Comparison of ENCODE assay signal across 8 cellular contexts in the genomic region with DNA sequence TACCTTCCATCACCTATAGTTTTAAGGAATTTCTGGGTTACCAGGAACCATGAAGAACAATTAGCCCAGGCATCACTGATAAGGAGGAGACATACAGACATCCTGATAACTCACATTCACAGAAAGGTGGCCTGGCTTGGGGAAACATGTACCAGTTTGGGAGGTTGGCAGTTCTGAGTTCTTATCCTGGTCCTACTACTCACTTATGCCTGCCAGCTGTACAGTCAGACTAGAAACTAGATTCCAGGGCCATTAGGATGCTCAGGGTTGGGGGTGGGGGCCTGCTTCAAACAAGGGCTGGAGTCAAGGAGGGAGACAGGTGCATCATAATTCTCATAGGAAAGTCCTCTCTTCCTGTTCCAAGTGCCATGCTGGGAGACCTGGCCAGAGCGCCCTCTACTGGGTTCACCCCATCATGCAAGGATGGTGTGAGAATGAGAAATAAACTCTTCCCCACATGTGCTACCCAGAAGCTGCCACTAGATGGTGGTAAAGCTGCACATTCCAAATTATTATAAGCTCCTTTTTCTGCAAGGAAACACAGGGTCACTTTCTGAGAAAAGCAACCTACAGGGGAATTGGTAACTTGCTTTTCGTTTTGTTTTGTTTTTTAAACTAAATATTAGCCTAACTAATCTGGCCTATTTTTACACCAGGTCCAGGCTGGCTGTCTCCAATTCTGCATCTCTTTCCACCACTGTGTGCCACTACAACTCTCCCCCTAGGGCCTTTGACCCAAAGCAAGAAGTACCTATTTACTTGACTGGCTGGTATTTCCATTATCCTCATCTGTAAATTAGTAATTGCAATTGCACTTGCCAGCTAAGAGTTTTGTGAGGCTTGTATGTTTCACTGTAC. TPM values are rescaled to one million over a fixed set of nuclear protein-coding genes. Genes with fewer than 3 reads are reported as not detected.
A peak's percentile ranks its signal among the peaks of the same experiment; 100 is the strongest.
DNase-seq lines count a peak whose midpoint lies in the region; ATAC-seq and TF ChIP-seq lines count a peak whose summit lies in the region.

No MANE protein-coding gene starts in this region.

- peaks cover 27% of the 10 kb centered on the region for H3K4me1 Mint-ChIP-seq in activated naive CD8-positive, alpha-beta T cell (ENCODE audit: low read depth)

- no peak overlapping the region for H3K27ac ChIP-seq in heart left ventricle

- H3K27me3 ChIP-seq in heart left ventricle, result no peaks in the 10 kb centered on the region

- H3K9me3 Mint-ChIP-seq in activated naive CD8-positive, alpha-beta T cell (ENCODE audit: low read depth), result no peaks in the 10 kb centered on the region

- peak in 3 of 4 donors; percentile 58 to 70 (median 59) for ATAC-seq in heart left ventricle
- ATAC-seq in HG02588 (IDR thresholded peaks at IDR 0.05; ENCODE audit: unreplicated experiment), result no peak
- no peak for ATAC-seq in GM19328 (IDR thresholded peaks at IDR 0.05; ENCODE audit: unreplicated experiment)

- H3K4me1 ChIP-seq in heart left ventricle, result peaks cover 0 to 6% (median 0%) of the 10 kb centered on the region in 12 donors

- TF ChIP-seq CTCF in heart left ventricle (IDR thresholded peaks at IDR 0.05) (peak; percentile 63 to 89 (median 82)), retinal pigment epithelial cell (conservative IDR thresholded peaks at IDR 0.05; ENCODE audit: low read depth, low read length) (peak; percentile 95)

- peaks cover 0 to 3% (median 0%) of the 10 kb centered on the region in 12 donors for H3K9me3 ChIP-seq in heart left ventricle

- H3K27me3 Mint-ChIP-seq in activated naive CD8-positive, alpha-beta T cell, result no peaks in the 10 kb centered on the region

- peak; percentile 65 for DNase-seq in Daoy (ENCODE audit: low read depth)
- DNase-seq in LoVo (ENCODE audit: low spot score), result peak; percentile 73
- DNase-seq in SK-N-DZ (ENCODE audit: low spot score), result peak; percentile 55
- peak in 2 of 5 donors; percentile 50 to 54 for DNase-seq in heart left ventricle
- DNase-seq in retinal pigment epithelial cell (ENCODE audit: low read depth), result no peak

- H3K4me3 Mint-ChIP-seq in activated naive CD8-positive, alpha-beta T cell, result no peak overlapping the region

- TF ChIP-seq POLR2A in heart left ventricle (IDR thresholded peaks at IDR 0.05), result no peak

- H3K36me3 Mint-ChIP-seq in activated naive CD8-positive, alpha-beta T cell, result peaks cover 43% of the 10 kb centered on the region

- WGBS in heart left ventricle, 4 donors, result 4 to 18% (median 15%) methylated on average over 2 of the region's 2 CpGs

- intact Hi-C loops in heart left ventricle (cut with DNase I), result loop anchor here in 4 of 10 donors (1.0 to 5.0 kb wide), 4 partner anchors 38 to 160 kb away; no protein-coding TSS in a partner anchor

- peaks cover 0 to 88% (median 60%) of the 10 kb centered on the region in 9 donors for H3K36me3 ChIP-seq in heart left ventricle

- H3K4me3 ChIP-seq in heart left ventricle (no peak overlapping the region), retinal pigment epithelial cell (ENCODE audit: low read length) (no peak overlapping the region)

- H3K27ac Mint-ChIP-seq in activated naive CD8-positive, alpha-beta T cell, result peak overlapping the region; percentile 46

RNA-seq across cellular contexts. Expression of a gene that starts 14.5 kb away (rescaled TPM):
- 3.9 and 5.1 TPM in 2 replicates for total RNA-seq in Daoy (2014; rRNA removed; shearing (Covaris generic))
- not detected in 2 replicates for polyA plus RNA-seq in SK-N-DZ (2014; cell fraction: cytosol; rRNA removed)
- polyA plus RNA-seq in SK-N-DZ (2014; cell fraction: nucleus; rRNA removed), result not detected in 2 replicates
- 10 to 100 TPM in 4 of 9 donors, 1 to 10 TPM in 5; 6.0 to 46.1 (median 9.8) TPM for total RNA-seq in heart left ventricle
- polyA plus RNA-seq in heart left ventricle, result 1 to 10 TPM; 3.8 to 4.2 TPM

RNA-seq across cellular contexts. Expression of a gene that starts 54.5 kb away (rescaled TPM):
- total RNA-seq in Daoy (2014; rRNA removed; shearing (Covaris generic)), result 21.7 and 35.4 TPM in 2 replicates
- polyA plus RNA-seq in SK-N-DZ (2014; cell fraction: cytosol; rRNA removed), result 0.02 TPM in 1 of 2 replicates, not detected in the other
- polyA plus RNA-seq in SK-N-DZ (2014; cell fraction: nucleus; rRNA removed), result not detected in 2 replicates
- 10 to 100 TPM in 4 of 9 donors, 1 to 10 TPM in 5; 5.7 to 45.1 (median 10.0) TPM for total RNA-seq in heart left ventricle
- 1 to 10 TPM; 4.1 to 4.6 TPM for polyA plus RNA-seq in heart left ventricle

Comparison
In these comparisons a context has a peak if more than half of its experiments do, and no peak if none do; other contexts are left out.
1. ATAC-seq: peak in heart left ventricle (3 of 4); none in HG02588 (single experiment) and GM19328 (single experiment).